In the genomic region with DNA sequence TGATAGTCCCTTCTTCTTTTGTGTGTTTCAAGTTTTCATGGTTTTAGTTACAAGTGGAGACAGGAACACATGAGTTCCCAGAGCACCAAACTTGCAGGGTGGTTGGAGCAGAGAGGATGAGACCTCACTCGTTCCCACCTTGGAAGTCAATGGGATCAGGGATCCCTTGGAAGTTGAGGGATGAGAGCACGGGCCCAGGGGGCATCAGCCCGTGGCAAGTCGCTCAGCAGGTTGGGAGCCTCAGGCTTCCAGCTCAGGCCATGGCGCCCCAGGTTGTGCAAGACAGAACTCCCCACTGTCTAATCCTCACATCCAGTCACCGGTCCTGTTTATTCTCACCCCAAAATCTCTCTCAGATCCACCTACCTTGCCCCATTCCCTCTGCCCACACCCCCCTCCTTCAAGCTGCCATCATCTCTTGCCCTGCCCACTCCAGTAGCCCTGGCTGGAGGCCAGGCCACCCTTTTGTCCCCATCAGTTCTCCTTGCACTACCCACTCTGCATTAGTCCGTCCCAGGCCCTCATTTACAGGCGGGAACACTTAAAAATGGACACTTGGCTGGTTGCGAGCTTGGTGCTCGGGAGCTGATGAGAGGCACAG, we compare ENCODE assay signal across 1 cellular context.
TF ChIP-seq lines count a peak whose summit lies in the region.

No MANE protein-coding gene starts in this region.

TF ChIP-seq in endothelial cell of umbilical vein, 7 proteins besides CTCF, POLR2A, EP300 and RAD21:
- TF ChIP-seq GATA2 (IDR thresholded peaks at IDR 0.05; ENCODE audit: insufficient read depth, insufficient read length, low read depth, low read length) (no peak), MAX (IDR thresholded peaks at IDR 0.05; ENCODE audit: insufficient read depth, insufficient read length) (no peak), EZH2 (IDR thresholded peaks at IDR 0.05; ENCODE audit: borderline replicate concordance, low read depth, low read length, severe bottlenecking) (no peak), MYC (IDR thresholded peaks at IDR 0.05; ENCODE audit: low read depth, low read length) (no peak), JUN (IDR thresholded peaks at IDR 0.05; ENCODE audit: borderline replicate concordance, insufficient read depth, insufficient read length, low read depth) (no peak), FOS (IDR thresholded peaks at IDR 0.05; ENCODE audit: borderline replicate concordance, insufficient read depth, low read length) (no peak), POLR2AphosphoS5 (IDR thresholded peaks at IDR 0.05; ENCODE audit: insufficient read depth, low read depth, low read length) (no peak)
TF ChIP-seq in endothelial cell of umbilical vein: peak in this region for 0.
